ENCODE assay signal across 8 cellular contexts in genomic region chr3:188954590-188955208, GRCh38.
DNase-seq lines count a peak whose midpoint lies in the region; ATAC-seq and TF ChIP-seq lines count a peak whose summit lies in the region.

No MANE protein-coding gene starts in this region.

- DNase-seq in AG09319 (ENCODE audit: extremely low read depth, low read depth) (peak; percentile 70), GM20000 (ENCODE audit: low spot score) (peak; percentile 75), NCI-H1417 treated with DMSO at 0.1 percent for 48 hours (lab: John Stamatoyannopoulos, UW) (peak; percentile 17), T follicular helper cell (ENCODE audit: low read depth) (peak; percentile 61), amniotic epithelial cell (ENCODE audit: low read depth) (peak; percentile 82), left ventricle myocardium superior (peak; percentile 85), sciatic nerve (ENCODE audit: low spot score) (peak; percentile 93)

- no peak for TF ChIP-seq POLR2A in GM18505 (IDR thresholded peaks at IDR 0.05; ENCODE audit: borderline replicate concordance, extremely low read depth, insufficient read depth, insufficient read length)

- TF ChIP-seq CTCF in AG09319 (IDR thresholded peaks at IDR 0.05; ENCODE audit: low read depth, low read length) (peak; percentile 97), GM20000 (IDR thresholded peaks at IDR 0.05; ENCODE audit: extremely low read depth, missing control alignments) (peak; percentile 70)

- ATAC-seq in left ventricle myocardium superior = peak; percentile 79
- ATAC-seq in sciatic nerve = peak; percentile 76
- no peak for ATAC-seq in GM18505 (IDR thresholded peaks at IDR 0.05; ENCODE audit: unreplicated experiment)

- intact Hi-C loops in left ventricle myocardium superior (cut with micrococcal nuclease) = loop anchor here (2.0 to 10.0 kb wide), 2 partner anchors 190 to 1214 kb away; no protein-coding TSS in a partner anchor
- intact Hi-C loops in sciatic nerve (cut with DNase I) = no loop called here

Comparison
In these comparisons a context has a peak if more than half of its experiments do, and no peak if none do; other contexts are left out.
1. DNase-seq: peak in every context shown above with its lines; median percentile 93 in sciatic nerve; 85 in left ventricle myocardium superior; 82 in amniotic epithelial cell; 75 in GM20000; 70 in AG09319; 61 in T follicular helper cell; 17 in NCI-H1417 treated with DMSO at 0.1 percent for 48 hours.